Comparison of ENCODE assay signal across 23 cellular contexts in genomic region chr15:34796847-34797246, GRCh38. TPM values are rescaled to one million over a fixed set of nuclear protein-coding genes. Genes with fewer than 3 reads are reported as not detected.
"Had no signal": no experiment of that assay in that cellular context is flagged by ENCODE, and none has a peak within 500 bp of the region (broad histone marks: within the 10 kb centered on the region; RNA-seq: fewer than 3 reads in every experiment).

No MANE protein-coding gene starts in this region.

- H3K27ac ChIP-seq: parathyroid adenoma, WERI-Rb-1 had no signal

- H3K4me3 ChIP-seq: mucosa of descending colon, tibial artery had no signal

- H3K4me1 Mint-ChIP-seq: memory B cell had no signal

- H3K36me3 Mint-ChIP-seq: activated naive CD8-positive, alpha-beta T cell; memory B cell; naive thymus-derived CD8-positive, alpha-beta T cell had no signal

- H3K9me3 ChIP-seq: mucosa of descending colon, tibial artery had no signal

- H3K4me3 Mint-ChIP-seq: activated naive CD8-positive, alpha-beta T cell; activated T-helper 1 cell treated with anti-CD3 and anti-CD28 coated beads, Interleukin-12 subunit alpha, Interleukin-12 subunit beta, Interleukin-2, Interleukin-4 antibody, amounts not matched to agents 30 ng/mL and 10 ng/mL and 1 ng/mL, durations not matched to agents 14 hours and 24 hours and 36 hours; memory B cell; naive thymus-derived CD8-positive, alpha-beta T cell had no signal

- H3K27me3 ChIP-seq: tibial artery had no signal

- H3K9me3 Mint-ChIP-seq: activated T-helper 1 cell treated with anti-CD3 and anti-CD28 coated beads, Interleukin-12 subunit alpha, Interleukin-12 subunit beta, Interleukin-2, Interleukin-4 antibody, amounts not matched to agents 30 ng/mL and 10 ng/mL and 1 ng/mL, durations not matched to agents 14 hours and 24 hours and 36 hours; memory B cell had no signal

- DNase-seq: activated CD4-positive, alpha-beta T cell treated with anti-CD3 and anti-CD28 coated beads for 1 hour; activated CD4-positive, alpha-beta T cell treated with anti-CD3 and anti-CD28 coated beads, Interleukin-2, amount 50 U/mL, for 4 hours; activated gamma-delta T cell treated with Interleukin-2 at 50 U/mL for 16 hours; caudate nucleus; foreskin melanocyte; mucosa of descending colon; naive thymus-derived CD8-positive, alpha-beta T cell; stimulated activated CD4-positive, alpha-beta T cell treated with anti-CD3 and anti-CD28 coated beads, Interleukin-12 subunit alpha, Interleukin-12 subunit beta, amount 100 ng/mL, for 4 hours; stimulated activated CD4-positive, alpha-beta T cell treated with anti-CD3 and anti-CD28 coated beads, Interleukin-1b, Interleukin-23, amount 100 ng/mL, for 48 hours; stimulated activated CD8-positive, alpha-beta memory T cell treated with anti-CD3 and anti-CD28 coated beads, Interleukin-4, amount 100 ng/mL, for 48 hours; stimulated activated naive CD4-positive, alpha-beta T cell; tibial artery; WERI-Rb-1 had no signal

- H3K27ac Mint-ChIP-seq: activated naive CD8-positive, alpha-beta T cell; activated T-helper 1 cell treated with anti-CD3 and anti-CD28 coated beads, Interleukin-12 subunit alpha, Interleukin-12 subunit beta, Interleukin-2, Interleukin-4 antibody, amounts not matched to agents 30 ng/mL and 10 ng/mL and 1 ng/mL, durations not matched to agents 14 hours and 24 hours and 36 hours; memory B cell; naive thymus-derived CD8-positive, alpha-beta T cell had no signal

- ATAC-seq: mucosa of descending colon; naive thymus-derived CD8-positive, alpha-beta T cell had no signal

RNA-seq across cellular contexts. Expression of gene ACTC1, which starts 1.5 kb away (rescaled TPM):
- total RNA-seq: activated CD8-positive, alpha-beta memory T cell treated with anti-CD3 and anti-CD28 coated beads for 36 hours; activated T-helper 1 cell treated with anti-CD3 and anti-CD28 coated beads, Interleukin-12 subunit alpha, Interleukin-12 subunit beta, Interleukin-2, Interleukin-4 antibody, amounts not matched to agents 30 ng/mL and 10 ng/mL and 1 ng/mL, durations not matched to agents 14 hours and 24 hours and 36 hours; epithelial cell of proximal tubule; kidney epithelial cell; naive thymus-derived CD8-positive, alpha-beta T cell; T-helper 2 cell treated with Interferon-gamma antibody and Interleukin-4, amounts not matched to agents 100 ng/mL and 5 ng/mL, for 36 hours had no signal

RNA-seq across cellular contexts. Expression of gene GJD2, which starts 42.0 kb away (rescaled TPM):
- total RNA-seq: activated CD8-positive, alpha-beta memory T cell treated with anti-CD3 and anti-CD28 coated beads for 36 hours; activated T-helper 1 cell treated with anti-CD3 and anti-CD28 coated beads, Interleukin-12 subunit alpha, Interleukin-12 subunit beta, Interleukin-2, Interleukin-4 antibody, amounts not matched to agents 30 ng/mL and 10 ng/mL and 1 ng/mL, durations not matched to agents 14 hours and 24 hours and 36 hours; epithelial cell of proximal tubule; kidney epithelial cell; liver; mucosa of descending colon; naive thymus-derived CD8-positive, alpha-beta T cell; subcutaneous adipose tissue; T-helper 2 cell treated with Interferon-gamma antibody and Interleukin-4, amounts not matched to agents 100 ng/mL and 5 ng/mL, for 36 hours had no signal
